Comparison of ENCODE assay signal across 1 cellular context in the genomic region with DNA sequence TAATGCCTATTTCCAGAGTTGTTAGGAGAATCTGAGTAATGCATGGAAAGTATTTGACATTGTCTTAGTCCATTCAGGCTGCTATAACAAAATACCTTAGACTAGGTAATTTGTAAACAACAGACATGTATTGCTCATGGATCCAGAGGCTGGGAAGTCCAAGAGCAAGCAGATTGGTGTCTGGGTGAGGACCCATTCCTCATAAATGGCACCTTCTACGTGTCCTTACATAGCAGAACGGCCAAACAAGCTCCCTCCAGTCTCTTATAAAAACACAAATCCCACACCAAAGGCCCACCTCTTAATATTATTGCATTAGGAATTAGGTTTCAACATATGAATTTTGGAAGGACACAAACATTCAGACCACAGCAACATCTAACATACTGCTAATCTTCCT.
TF ChIP-seq lines count a peak whose summit lies in the region.

No MANE protein-coding gene starts in this region.

TF ChIP-seq in HepG2, 621 proteins besides CTCF, POLR2A, EP300 and RAD21:
- TF ChIP-seq ZNF564 (CRISPR knock-in tag; IDR thresholded peaks at IDR 0.05) = peak; percentile 83
- no peak for TF ChIP-seq ZNF124 (CRISPR knock-in tag; IDR thresholded peaks at IDR 0.05)
- TF ChIP-seq TBX3 (IDR thresholded peaks at IDR 0.05; ENCODE audit: borderline replicate concordance) = no peak
- TF ChIP-seq, protein P1, sequence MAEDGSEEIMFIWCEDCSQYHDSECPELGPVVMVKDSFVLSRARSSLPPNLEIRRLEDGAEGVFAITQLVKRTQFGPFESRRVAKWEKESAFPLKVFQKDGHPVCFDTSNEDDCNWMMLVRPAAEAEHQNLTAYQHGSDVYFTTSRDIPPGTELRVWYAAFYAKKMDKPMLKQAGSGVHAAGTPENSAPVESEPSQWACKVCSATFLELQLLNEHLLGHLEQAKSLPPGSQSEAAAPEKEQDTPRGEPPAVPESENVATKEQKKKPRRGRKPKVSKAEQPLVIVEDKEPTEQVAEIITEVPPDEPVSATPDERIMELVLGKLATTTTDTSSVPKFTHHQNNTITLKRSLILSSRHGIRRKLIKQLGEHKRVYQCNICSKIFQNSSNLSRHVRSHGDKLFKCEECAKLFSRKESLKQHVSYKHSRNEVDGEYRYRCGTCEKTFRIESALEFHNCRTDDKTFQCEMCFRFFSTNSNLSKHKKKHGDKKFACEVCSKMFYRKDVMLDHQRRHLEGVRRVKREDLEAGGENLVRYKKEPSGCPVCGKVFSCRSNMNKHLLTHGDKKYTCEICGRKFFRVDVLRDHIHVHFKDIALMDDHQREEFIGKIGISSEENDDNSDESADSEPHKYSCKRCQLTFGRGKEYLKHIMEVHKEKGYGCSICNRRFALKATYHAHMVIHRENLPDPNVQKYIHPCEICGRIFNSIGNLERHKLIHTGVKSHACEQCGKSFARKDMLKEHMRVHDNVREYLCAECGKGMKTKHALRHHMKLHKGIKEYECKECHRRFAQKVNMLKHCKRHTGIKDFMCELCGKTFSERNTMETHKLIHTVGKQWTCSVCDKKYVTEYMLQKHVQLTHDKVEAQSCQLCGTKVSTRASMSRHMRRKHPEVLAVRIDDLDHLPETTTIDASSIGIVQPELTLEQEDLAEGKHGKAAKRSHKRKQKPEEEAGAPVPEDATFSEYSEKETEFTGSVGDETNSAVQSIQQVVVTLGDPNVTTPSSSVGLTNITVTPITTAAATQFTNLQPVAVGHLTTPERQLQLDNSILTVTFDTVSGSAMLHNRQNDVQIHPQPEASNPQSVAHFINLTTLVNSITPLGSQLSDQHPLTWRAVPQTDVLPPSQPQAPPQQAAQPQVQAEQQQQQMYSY (CRISPR knock-in tag; IDR thresholded peaks at IDR 0.05) = no peak
